12 cellular contexts compared by ENCODE assay signal in the genomic region with DNA sequence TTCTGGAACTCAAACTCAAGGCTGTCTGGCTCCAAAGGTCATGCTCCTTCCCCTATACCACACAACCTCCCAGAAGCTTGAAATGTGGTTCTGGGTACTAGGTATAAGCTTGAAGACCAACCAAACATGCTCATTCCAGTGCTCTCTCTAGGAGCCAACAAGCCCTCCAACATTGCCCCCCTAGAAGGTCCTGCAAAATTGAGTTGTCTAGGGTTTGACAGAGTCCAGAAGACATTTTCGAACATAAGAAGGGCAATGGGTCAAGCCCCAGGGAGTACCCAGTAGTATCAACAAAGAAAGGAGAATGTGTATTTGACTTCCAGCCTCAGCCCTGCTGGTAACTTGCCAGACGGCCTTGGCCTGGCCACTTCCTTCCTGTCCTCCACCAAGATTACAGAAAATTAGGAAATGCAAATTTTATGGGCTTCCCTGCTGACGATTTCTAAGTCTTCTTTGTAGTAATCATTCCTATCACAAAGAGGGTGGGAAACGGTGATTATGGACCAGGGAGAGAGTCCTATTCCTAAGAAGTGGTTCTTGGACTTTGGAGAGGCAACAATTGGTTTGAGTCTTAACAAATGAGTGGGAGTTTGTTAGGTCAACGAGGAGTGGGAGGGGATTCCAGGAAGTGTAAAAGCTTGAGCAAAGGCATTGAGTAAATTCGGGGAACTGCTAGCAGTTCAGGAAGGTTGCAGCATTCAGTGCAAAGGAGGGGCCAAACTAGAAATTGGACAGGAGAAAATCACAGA. TPM values are rescaled to one million over a fixed set of nuclear protein-coding genes. Genes with fewer than 3 reads are reported as not detected.
A peak's percentile ranks its signal among the peaks of the same experiment; 100 is the strongest.
DNase-seq lines count a peak whose midpoint lies in the region; ATAC-seq and TF ChIP-seq lines count a peak whose summit lies in the region.
"Had no signal": no experiment of that assay in that cellular context is flagged by ENCODE, and none has a peak within 500 bp of the region (broad histone marks: within the 10 kb centered on the region; RNA-seq: fewer than 3 reads in every experiment).

No MANE protein-coding gene starts in this region.

- peak; percentile 86 to 89 for ATAC-seq in lower lobe of right lung

- no peaks in the 10 kb centered on the region for H4K20me1 ChIP-seq in Karpas-422 (ENCODE audit: insufficient read depth, low read depth, low read length)

- H3K4me1 ChIP-seq in Karpas-422 (ENCODE audit: low read length) = peaks cover 23% of the 10 kb centered on the region
- peaks cover 37% of the 10 kb centered on the region for H3K4me1 ChIP-seq in lower lobe of right lung
- H3K4me1 ChIP-seq: pancreas had no signal

- H3K27ac Mint-ChIP-seq in CD14-positive monocyte = peak overlapping the region; percentile 80 to 96 (median 94)
- H3K27ac Mint-ChIP-seq in activated naive CD8-positive, alpha-beta T cell treated with anti-CD3 and anti-CD28 coated beads for 36 hours = peak overlapping the region; percentile 85

- no peak overlapping the region for H3K4me3 ChIP-seq in Karpas-422 (ENCODE audit: low read length)
- peak overlapping the region; percentile 1 for H3K4me3 ChIP-seq in lower lobe of right lung
- no peak overlapping the region for H3K4me3 ChIP-seq in WERI-Rb-1 (ENCODE audit: low read depth, low read length)
- H3K4me3 ChIP-seq: pancreas, thoracic aorta had no signal

- no peak for DNase-seq in CD14-positive monocyte (ENCODE audit: low spot score)
- no peak for DNase-seq in Karpas-422
- DNase-seq in activated naive CD8-positive, alpha-beta T cell treated with anti-CD3 and anti-CD28 coated beads for 36 hours = peak; percentile 48
- peak; percentile 84 for DNase-seq in lower lobe of right lung
- DNase-seq in NCI-H345 treated with DMSO at 0.1 percent for 48 hours (lab: John Stamatoyannopoulos, UW; ENCODE audit: unreplicated experiment) = no peak
- DNase-seq in activated CD4-positive, CD25-positive, alpha-beta regulatory T cell treated with anti-CD3 and anti-CD28 coated beads, Interleukin-2, amount 50 U/mL, for 72 hours = no peak
- DNase-seq in pons (ENCODE audit: low spot score) = no peak
- DNase-seq in WERI-Rb-1 = no peak
- DNase-seq: DMS153, pancreas had no signal

- H3K9me3 ChIP-seq in Karpas-422 (ENCODE audit: low read length) = peaks cover 4% of the 10 kb centered on the region; the same call in 1 of the 2 replicates
- no peaks in the 10 kb centered on the region for H3K9me3 ChIP-seq in lower lobe of right lung
- no peaks in the 10 kb centered on the region for H3K9me3 ChIP-seq in WERI-Rb-1 (ENCODE audit: severe bottlenecking)
- H3K9me3 ChIP-seq: pancreas, thoracic aorta had no signal

- H3K27me3 ChIP-seq in Karpas-422 (ENCODE audit: low read length) (0 out of 2 replicates have a peak, but pooled peaks cover 3% of the 10 kb centered on the region), lower lobe of right lung (ENCODE audit: low read depth) (no peaks in the 10 kb centered on the region), WERI-Rb-1 (ENCODE audit: insufficient read depth, low read depth, severe bottlenecking) (peaks cover 81% of the 10 kb centered on the region)
- H3K27me3 ChIP-seq: pancreas had no signal

- TF ChIP-seq CTCF in CD14-positive monocyte (IDR thresholded peaks at IDR 0.05) = no peak
- TF ChIP-seq CTCF in lower lobe of right lung (IDR thresholded peaks at IDR 0.05) = no peak
- TF ChIP-seq CTCF in WERI-Rb-1 (IDR thresholded peaks at IDR 0.05; ENCODE audit: low read depth, low read length) = no peak

- H2AFZ ChIP-seq in Karpas-422 (ENCODE audit: low read length) = 0 out of 2 replicates have a peak overlapping the region, but pooled peaks have one; percentile 26

- H3K36me3 ChIP-seq in Karpas-422 (ENCODE audit: insufficient read depth, low read length) = no peaks in the 10 kb centered on the region
- no peaks in the 10 kb centered on the region for H3K36me3 ChIP-seq in lower lobe of right lung
- H3K36me3 ChIP-seq in WERI-Rb-1 = no peaks in the 10 kb centered on the region
- H3K36me3 ChIP-seq: pancreas, thoracic aorta had no signal

- H3K9me3 Mint-ChIP-seq in CD14-positive monocyte = peaks cover 2 to 14% (median 9%) of the 10 kb centered on the region in 7 donors
- H3K9me3 Mint-ChIP-seq in activated naive CD8-positive, alpha-beta T cell treated with anti-CD3 and anti-CD28 coated beads for 36 hours = peaks cover 14% of the 10 kb centered on the region

- H3K79me2 ChIP-seq in Karpas-422 (ENCODE audit: low read length) = no peaks in the 10 kb centered on the region

- H3K27ac ChIP-seq in Karpas-422 (ENCODE audit: low read length) (no peak overlapping the region), lower lobe of right lung (peak overlapping the region; percentile 76), WERI-Rb-1 (no peak overlapping the region)
- H3K27ac ChIP-seq: thoracic aorta had no signal

- peak overlapping the region; percentile 72 to 84 for H3K4me3 Mint-ChIP-seq in CD14-positive monocyte
- H3K4me3 Mint-ChIP-seq in activated naive CD8-positive, alpha-beta T cell treated with anti-CD3 and anti-CD28 coated beads for 36 hours = peak overlapping the region; percentile 16

- intact Hi-C loops in CD14-positive monocyte (cut with micrococcal nuclease) = no loop called here
- intact Hi-C loops in lower lobe of right lung (cut with DNase I) = no loop called here

- peak overlapping the region; percentile 30 for H3K4me2 ChIP-seq in Karpas-422 (ENCODE audit: low read depth, low read length, poor library complexity, severe bottlenecking)

- H3K9ac ChIP-seq in Karpas-422 (ENCODE audit: low read length) = no peak overlapping the region

- H3K9me2 ChIP-seq in Karpas-422 (replicated peaks; ENCODE audit: insufficient read depth, low read length) = no peaks in the 10 kb centered on the region

- peaks cover 54% of the 10 kb centered on the region for H3K4me1 Mint-ChIP-seq in CD14-positive monocyte
- H3K4me1 Mint-ChIP-seq in activated naive CD8-positive, alpha-beta T cell treated with anti-CD3 and anti-CD28 coated beads for 36 hours = peaks cover 43% of the 10 kb centered on the region

- peaks cover 0 to 5% of the 10 kb centered on the region in 2 donors for H3K36me3 Mint-ChIP-seq in CD14-positive monocyte
- peaks cover 35% of the 10 kb centered on the region for H3K36me3 Mint-ChIP-seq in activated naive CD8-positive, alpha-beta T cell treated with anti-CD3 and anti-CD28 coated beads for 36 hours

- H3K27me3 Mint-ChIP-seq in CD14-positive monocyte (ENCODE audit: low read depth in 3 of 3) = no peaks in the 10 kb centered on the region
- no peaks in the 10 kb centered on the region for H3K27me3 Mint-ChIP-seq in activated naive CD8-positive, alpha-beta T cell treated with anti-CD3 and anti-CD28 coated beads for 36 hours

RNA-seq across cellular contexts. Expression of gene SLAMF1, which starts 18.7 kb away (rescaled TPM):
- polyA plus RNA-seq in CD14-positive monocyte = under 1 TPM in 1 of 2 donors, not detected in 1; 0.65 TPM
- 0.30 and 1.1 TPM in 2 replicates for total RNA-seq in Karpas-422 (2014; rRNA removed; shearing (Covaris generic); ENCODE audit: low replicate concordance)
- total RNA-seq in activated naive CD8-positive, alpha-beta T cell treated with anti-CD3 and anti-CD28 coated beads for 36 hours = 10 to 100 TPM; 39.8 to 41.6 TPM
- total RNA-seq in lower lobe of right lung = 1.4 TPM
- total RNA-seq: LHCN-M2 had no signal

RNA-seq across cellular contexts. Expression of gene CD48, which starts 46.1 kb away (rescaled TPM):
- polyA plus RNA-seq in CD14-positive monocyte = 100 to 1,000 TPM; 356 to 363 TPM
- 26.9 and 56.3 TPM in 2 replicates for total RNA-seq in Karpas-422 (2014; rRNA removed; shearing (Covaris generic); ENCODE audit: low replicate concordance)
- total RNA-seq in activated naive CD8-positive, alpha-beta T cell treated with anti-CD3 and anti-CD28 coated beads for 36 hours = 100 to 1,000 TPM; 376 to 385 TPM
- 26.3 TPM for total RNA-seq in lower lobe of right lung
- total RNA-seq: LHCN-M2 had no signal

Comparison
In these comparisons a context has a peak if more than half of its experiments do, and no peak if none do; other contexts are left out.
1. DNase-seq: peak in activated naive CD8-positive, alpha-beta T cell treated with anti-CD3 and anti-CD28 coated beads for 36 hours (single experiment) and lower lobe of right lung (single experiment); none in CD14-positive monocyte (single experiment), Karpas-422 (single experiment), NCI-H345 treated with DMSO at 0.1 percent for 48 hours (single experiment), activated CD4-positive, CD25-positive, alpha-beta regulatory T cell treated with anti-CD3 and anti-CD28 coated beads, Interleukin-2, amount 50 U/mL, for 72 hours (single experiment), pons (single experiment) and WERI-Rb-1 (single experiment).
2. RNA of gene SLAMF1, which starts 18.7 kb away (total RNA-seq): 39.8 to 41.6 TPM in activated naive CD8-positive, alpha-beta T cell treated with anti-CD3 and anti-CD28 coated beads for 36 hours; 1.4 TPM in lower lobe of right lung (single experiment) and 0.30 to 1.1 TPM in Karpas-422; every median in the first group is over 10 times any median in the second.